10 cellular contexts compared by ENCODE assay signal in the genomic region with DNA sequence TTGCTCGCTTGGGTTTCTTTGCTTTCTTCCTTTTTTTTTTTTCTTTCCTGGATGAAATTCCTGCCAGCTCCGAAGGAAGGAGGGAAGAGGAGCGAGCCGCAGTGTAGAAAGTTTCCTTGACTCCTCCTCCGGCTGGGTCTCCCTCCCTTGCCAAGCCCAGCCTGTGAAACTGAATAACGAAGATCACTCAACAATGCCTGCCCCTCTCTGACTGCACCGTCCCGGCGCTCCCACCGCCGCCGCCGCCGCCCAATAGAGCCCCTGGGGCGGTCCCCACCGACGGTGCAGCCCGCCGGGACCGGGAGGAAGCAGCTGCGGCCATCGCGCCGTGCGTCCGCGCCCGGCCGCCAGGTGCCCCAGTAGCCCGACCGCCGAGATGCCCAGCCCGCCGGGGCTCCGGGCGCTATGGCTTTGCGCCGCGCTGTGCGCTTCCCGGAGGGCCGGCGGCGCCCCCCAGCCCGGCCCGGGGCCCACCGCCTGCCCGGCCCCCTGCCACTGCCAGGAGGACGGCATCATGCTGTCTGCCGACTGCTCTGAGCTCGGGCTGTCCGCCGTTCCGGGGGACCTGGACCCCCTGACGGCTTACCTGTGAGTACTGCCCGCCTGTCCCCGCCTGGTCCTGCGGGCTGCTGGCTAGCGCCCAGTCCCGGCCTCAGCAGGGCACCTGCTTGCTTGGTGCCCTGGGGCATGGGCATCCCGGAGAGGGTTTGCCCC. TPM values are rescaled to one million over a fixed set of nuclear protein-coding genes. Genes with fewer than 3 reads are reported as not detected.
DNase-seq lines count a peak whose midpoint lies in the region; ATAC-seq lines count a peak whose summit lies in the region.
"Had no signal": no experiment of that assay in that cellular context is flagged by ENCODE, and none has a peak within 500 bp of the region (broad histone marks: within the 10 kb centered on the region; RNA-seq: fewer than 3 reads in every experiment).

A gene with protein sequence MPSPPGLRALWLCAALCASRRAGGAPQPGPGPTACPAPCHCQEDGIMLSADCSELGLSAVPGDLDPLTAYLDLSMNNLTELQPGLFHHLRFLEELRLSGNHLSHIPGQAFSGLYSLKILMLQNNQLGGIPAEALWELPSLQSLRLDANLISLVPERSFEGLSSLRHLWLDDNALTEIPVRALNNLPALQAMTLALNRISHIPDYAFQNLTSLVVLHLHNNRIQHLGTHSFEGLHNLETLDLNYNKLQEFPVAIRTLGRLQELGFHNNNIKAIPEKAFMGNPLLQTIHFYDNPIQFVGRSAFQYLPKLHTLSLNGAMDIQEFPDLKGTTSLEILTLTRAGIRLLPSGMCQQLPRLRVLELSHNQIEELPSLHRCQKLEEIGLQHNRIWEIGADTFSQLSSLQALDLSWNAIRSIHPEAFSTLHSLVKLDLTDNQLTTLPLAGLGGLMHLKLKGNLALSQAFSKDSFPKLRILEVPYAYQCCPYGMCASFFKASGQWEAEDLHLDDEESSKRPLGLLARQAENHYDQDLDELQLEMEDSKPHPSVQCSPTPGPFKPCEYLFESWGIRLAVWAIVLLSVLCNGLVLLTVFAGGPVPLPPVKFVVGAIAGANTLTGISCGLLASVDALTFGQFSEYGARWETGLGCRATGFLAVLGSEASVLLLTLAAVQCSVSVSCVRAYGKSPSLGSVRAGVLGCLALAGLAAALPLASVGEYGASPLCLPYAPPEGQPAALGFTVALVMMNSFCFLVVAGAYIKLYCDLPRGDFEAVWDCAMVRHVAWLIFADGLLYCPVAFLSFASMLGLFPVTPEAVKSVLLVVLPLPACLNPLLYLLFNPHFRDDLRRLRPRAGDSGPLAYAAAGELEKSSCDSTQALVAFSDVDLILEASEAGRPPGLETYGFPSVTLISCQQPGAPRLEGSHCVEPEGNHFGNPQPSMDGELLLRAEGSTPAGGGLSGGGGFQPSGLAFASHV (plus strand): TSS at position 186 of the 714 bp plus-strand sequence. CDS start 191 bp downstream, at position 377.

- H3K4me3 Mint-ChIP-seq in activated CD8-positive, alpha-beta T cell treated with anti-CD3 and anti-CD28 coated beads, Interleukin-2, amount 10 ng/mL, durations not matched to agents 7 days and 5 days = no peak within 1 kb of the TSS

- CTCF ChIA-PET in activated CD8-positive, alpha-beta T cell treated with anti-CD3 and anti-CD28 coated beads, Interleukin-2, amount 10 ng/mL, durations not matched to agents 7 days and 5 days (lab: Charles Lee) = interaction anchor here (0.9 to 2.6 kb wide), 31 partner anchors 9 to 526 kb away, joined by 3 to 28 read pairs (median 7); no protein-coding TSS in a partner anchor

- H3K27me3 ChIP-seq in H7 (ENCODE audit: control insufficient read depth, insufficient read depth, low read length) (peaks cover 32% of the 10 kb centered on the region), iPS DF 6.9 (ENCODE audit: control insufficient read depth, insufficient read depth, low read length) (peaks cover 12% of the 10 kb centered on the region; the same call in 1 of the 2 replicates), rectal smooth muscle tissue (ENCODE audit: control insufficient read depth, insufficient read depth, low read length) (peaks cover 13% of the 10 kb centered on the region)

- no peak within 1 kb of the TSS for H3K9ac ChIP-seq in rectal smooth muscle tissue (ENCODE audit: low read length)

- no peak within 1 kb of the TSS for H3K27ac ChIP-seq in iPS DF 6.9 (ENCODE audit: low read length)
- H3K27ac ChIP-seq in rectal smooth muscle tissue (ENCODE audit: low read depth, low read length) = no peak within 1 kb of the TSS
- H3K27ac ChIP-seq: tibial nerve had no signal

- peaks cover 3% of the 10 kb centered on the region; the same call in 1 of the 2 replicates for H3K4me1 ChIP-seq in iPS DF 6.9 (ENCODE audit: control insufficient read depth, insufficient read depth, low read length)
- H3K4me1 ChIP-seq in rectal smooth muscle tissue (ENCODE audit: control insufficient read depth, insufficient read depth, low read length) = no peaks in the 10 kb centered on the region

- H3K27ac Mint-ChIP-seq in activated CD8-positive, alpha-beta T cell treated with anti-CD3 and anti-CD28 coated beads, Interleukin-2, amount 10 ng/mL, durations not matched to agents 7 days and 5 days = no peak within 1 kb of the TSS

- H3K4me3 ChIP-seq in H7 (ENCODE audit: insufficient read depth, low read depth, low read length) (peak within 1 kb of the TSS; percentile 28), iPS DF 6.9 (ENCODE audit: low read length) (peak within 1 kb of the TSS; percentile 39; the same call in 1 of the 2 replicates), rectal smooth muscle tissue (ENCODE audit: low read length) (peak within 1 kb of the TSS; percentile 34)

- H3K27me3 Mint-ChIP-seq in activated CD8-positive, alpha-beta T cell treated with anti-CD3 and anti-CD28 coated beads, Interleukin-2, amount 10 ng/mL, durations not matched to agents 7 days and 5 days (ENCODE audit: low read depth) = peaks cover 34% of the 10 kb centered on the region

- H3K9me3 ChIP-seq in iPS DF 6.9 (ENCODE audit: control insufficient read depth, insufficient read depth, low read length) = no peaks in the 10 kb centered on the region
- H3K9me3 ChIP-seq: tibial nerve had no signal

- H3K36me3 Mint-ChIP-seq in activated CD8-positive, alpha-beta T cell treated with anti-CD3 and anti-CD28 coated beads, Interleukin-2, amount 10 ng/mL, durations not matched to agents 7 days and 5 days (ENCODE audit: low read depth) = no peaks in the 10 kb centered on the region

- peak; percentile 24 for ATAC-seq in activated CD8-positive, alpha-beta T cell treated with anti-CD3 and anti-CD28 coated beads, Interleukin-2, amount 10 ng/mL, durations not matched to agents 7 days and 5 days

- no peaks in the 10 kb centered on the region for H3K36me3 ChIP-seq in H7 (replicated peaks; ENCODE audit: control insufficient read depth, insufficient read depth, low read length)
- no peaks in the 10 kb centered on the region for H3K36me3 ChIP-seq in iPS DF 6.9 (ENCODE audit: control insufficient read depth, insufficient read depth, low read length)
- H3K36me3 ChIP-seq in rectal smooth muscle tissue (ENCODE audit: control insufficient read depth, insufficient read depth, low read length) = no peaks in the 10 kb centered on the region
- H3K36me3 ChIP-seq: tibial nerve had no signal

- POLR2A ChIA-PET in activated CD8-positive, alpha-beta T cell treated with anti-CD3 and anti-CD28 coated beads, Interleukin-2, amount 10 ng/mL, durations not matched to agents 7 days and 5 days (lab: Charles Lee) = no interaction called here

- no CpG with 5 or more reads among the region's 61 CpGs for WGBS in iPS DF 6.9 (ENCODE audit: insufficient coverage, insufficient read length)

- peak; percentile 86 for DNase-seq in H7
- no peak for DNase-seq in activated CD8-positive, alpha-beta T cell treated with anti-CD3 and anti-CD28 coated beads, Interleukin-2, amount 10 ng/mL, durations not matched to agents 7 days and 5 days
- no peak for DNase-seq in iPS DF 6.9 (ENCODE audit: low read depth, low spot score)
- DNase-seq in GDM1 (lab: John Stamatoyannopoulos, UW) = no peak
- no peak for DNase-seq in HUDEP-2 (lab: John Stamatoyannopoulos, UW; ENCODE audit: unreplicated experiment in 76 of 76)
- DNase-seq in NCI-H1105 (lab: John Stamatoyannopoulos, UW) = no peak
- DNase-seq in NOMO-1 treated with DMSO at 0.1 percent for 48 hours (lab: John Stamatoyannopoulos, UW; ENCODE audit: unreplicated experiment) = no peak
- DNase-seq: NCI-H345 had no signal

- no peaks in the 10 kb centered on the region for H3K9me3 Mint-ChIP-seq in activated CD8-positive, alpha-beta T cell treated with anti-CD3 and anti-CD28 coated beads, Interleukin-2, amount 10 ng/mL, durations not matched to agents 7 days and 5 days (ENCODE audit: insufficient read depth)

- H3K4me1 Mint-ChIP-seq in activated CD8-positive, alpha-beta T cell treated with anti-CD3 and anti-CD28 coated beads, Interleukin-2, amount 10 ng/mL, durations not matched to agents 7 days and 5 days (ENCODE audit: low read depth) = peaks cover 13% of the 10 kb centered on the region

RNA-seq across cellular contexts. Expression of the gene that starts here (rescaled TPM):
- 0.24 and 0.41 TPM in 2 replicates for total RNA-seq in H7 (2014; rRNA removed; shearing (Covaris generic))
- total RNA-seq in activated CD8-positive, alpha-beta T cell treated with anti-CD3 and anti-CD28 coated beads, Interleukin-2, amount 10 ng/mL, durations not matched to agents 7 days and 5 days = under 1 TPM in 1 of 2 experiments, not detected in 1; 0.08 TPM

Comparison
In these comparisons a context has a peak if more than half of its experiments do, and no peak if none do; other contexts are left out.
1. Peak in DNase-seq and H3K4me3 ChIP-seq in H7; RNA of the gene not detected or under 1 TPM.
2. Peak in ATAC-seq in activated CD8-positive, alpha-beta T cell treated with anti-CD3 and anti-CD28 coated beads, Interleukin-2, amount 10 ng/mL, durations not matched to agents 7 days and 5 days; RNA of the gene not detected or under 1 TPM.